8 cellular contexts compared by ENCODE assay signal in genomic region chr20:33443512-33444239, GRCh38. TPM values are rescaled to one million over a fixed set of nuclear protein-coding genes. Genes with fewer than 3 reads are reported as not detected.
A peak's percentile ranks its signal among the peaks of the same experiment; 100 is the strongest.
DNase-seq lines count a peak whose midpoint lies in the region; ATAC-seq, FAIRE-seq and TF ChIP-seq lines count a peak whose summit lies in the region.

SNTA1 (minus strand) TSS chr20:33443763; CDS start chr20:33443620, 143 bp downstream.

- H3K4me2 ChIP-seq in A549 = peak within 1 kb of the TSS; percentile 78

- CTCF ChIA-PET in A549 (lab: Yijun Ruan, JAX) = interaction anchor here (0.6 to 2.7 kb wide), 7 partner anchors 10 to 209 kb away, joined by 3 to 11 read pairs (median 4); no protein-coding TSS in a partner anchor

- POLR2A ChIA-PET in A549 (lab: Yijun Ruan, JAX) = interaction anchor here (0.6 to 1.9 kb wide), 7 partner anchors 10 to 549 kb away, joined by 3 to 10 read pairs (median 4); partner anchors contain the start of genes CBFA2T2, CDK5RAP1 and ZNF341

- H3K9me3 ChIP-seq in A549 = peaks cover 6% of the 10 kb centered on the region; the same call in 1 of the 3 replicates
- no peaks in the 10 kb centered on the region for H3K9me3 ChIP-seq in lung (ENCODE audit: control insufficient read depth in 2 of 2, insufficient read depth in 1 of 2, low read length in 1 of 2)

- TF ChIP-seq RAD21 in A549 (conservative IDR thresholded peaks at IDR 0.05 in 1 of 2, IDR thresholded peaks at IDR 0.05 in 1 of 2) = no peak

- H3K4me1 ChIP-seq in A549 (peaks cover 5% of the 10 kb centered on the region; the same call in 2 of the 3 replicates), lung (ENCODE audit: control insufficient read depth in 2 of 2, insufficient read depth in 2 of 2, low read length in 2 of 2) (peaks cover 0 to 6% of the 10 kb centered on the region in 2 donors)

- TF ChIP-seq EP300 in A549 (IDR thresholded peaks at IDR 0.05) = no peak

- H3K27ac ChIP-seq in A549 (peak within 1 kb of the TSS; percentile 72 to 89), lung (ENCODE audit: low read depth in 1 of 2, low read length in 1 of 2) (peak within 1 kb of the TSS; percentile 90 to 97)

- H3K27me3 ChIP-seq in lung (ENCODE audit: control insufficient read depth, insufficient read depth) = no peaks in the 10 kb centered on the region

- H3K36me3 ChIP-seq in lung (ENCODE audit: control insufficient read depth in 2 of 2, insufficient read depth in 2 of 2, low read length in 2 of 2) = no peaks in the 10 kb centered on the region

- no peak for TF ChIP-seq CTCF in A549 (IDR thresholded peaks at IDR 0.05)
- no peak for TF ChIP-seq CTCF in lung (IDR thresholded peaks at IDR 0.05; ENCODE audit: control extremely low read depth, extremely low read depth)

- WGBS in A549 (ENCODE audit: missing lambda C conversion rate) = under 1% methylated on average over 18 of the region's 75 CpGs
- 1% methylated on average over 68 to 75 of the region's 75 CpGs for WGBS in lung, 2 donors

- ATAC-seq in A549 = peak; percentile 84 to 95
- ATAC-seq in GM19025 (IDR thresholded peaks at IDR 0.05; ENCODE audit: low read depth, unreplicated experiment) = peak; percentile 76
- peak; percentile 52 for ATAC-seq in HG03565 (IDR thresholded peaks at IDR 0.05; ENCODE audit: unreplicated experiment)
- ATAC-seq in lung (ENCODE audit: insufficient read depth, low FRiP score) = peak; percentile 92

- no peak for FAIRE-seq in A549 (lab: Jason Lieb, UNC)

- H3K4me3 ChIP-seq in A549 = peak within 1 kb of the TSS; percentile 83
- peak within 1 kb of the TSS; percentile 72 for H3K4me3 ChIP-seq in lung

- TF ChIP-seq POLR2A in A549 (IDR thresholded peaks at IDR 0.05; ENCODE audit: low read length) = peak; percentile 24

- DNase-seq in A549 (ENCODE audit: low read depth in 1 of 2, low spot score in 1 of 2) = peak; percentile 84 to 86
- DNase-seq in NCI-H774 (lab: John Stamatoyannopoulos, UW) = peak; percentile 83
- DNase-seq in activated CD8-positive, alpha-beta memory T cell treated with anti-CD3 and anti-CD28 coated beads for 1 hour (ENCODE audit: extremely low read depth in 1 of 2, low read depth in 1 of 2) = peak; percentile 55 to 81
- DNase-seq in effector CD4-positive, alpha-beta T cell = peak; percentile 79
- DNase-seq in lung (ENCODE audit: low spot score) = peak; percentile 94
- DNase-seq in stimulated activated CD4-positive, alpha-beta T cell treated with anti-CD3 and anti-CD28 coated beads, TNF-alpha, amount 100 ng/mL, for 1 hour (ENCODE audit: low read depth in 3 of 3, low spot score in 1 of 3) = peak; percentile 77 to 85 (median 79)

TF ChIP-seq in A549, 52 proteins besides CTCF, POLR2A, EP300 and RAD21:
- no peak for TF ChIP-seq FOSL2 (IDR thresholded peaks at IDR 0.05)
- no peak for TF ChIP-seq FOSL2 (CRISPR knock-in tag; IDR thresholded peaks at IDR 0.05)
- peak; percentile 74; the same call in 1 of the 2 replicates for TF ChIP-seq E2F6 (IDR thresholded peaks at IDR 0.05; ENCODE audit: borderline replicate concordance, low read depth)
- peak; percentile 20; the same call in 1 of the 2 replicates for TF ChIP-seq PHF8 (IDR thresholded peaks at IDR 0.05; ENCODE audit: borderline replicate concordance, low read depth)
- no peak for TF ChIP-seq HOXB5 (CRISPR knock-in tag; IDR thresholded peaks at IDR 0.05)
- TF ChIP-seq MAX (IDR thresholded peaks at IDR 0.05) = peak; percentile 40; the same call in 1 of the 2 replicates
- TF ChIP-seq HMGXB4 (CRISPR knock-in tag; IDR thresholded peaks at IDR 0.05; ENCODE audit: borderline replicate concordance) = no peak
TF ChIP-seq in A549: peak in this region for 3.

RNA-seq across cellular contexts. Expression of gene SNTA1, which starts in this region (rescaled TPM):
- 5.6 and 6.5 TPM in 2 replicates for polyA plus RNA-seq in A549 (2011; rRNA removed)
- 7.5 and 10.5 TPM in 2 replicates for polyA plus RNA-seq in A549 (2012; cell fraction: cytosol; rRNA removed)
- 6.7 and 7.2 TPM in 2 replicates for polyA plus RNA-seq in A549 (2012; cell fraction: nucleus; rRNA removed)
- 5.5 to 6.6 TPM (median 6.4 TPM) in 3 replicates for polyA plus RNA-seq in A549 (2017; fragmentation: RNase III; extraction: RNeasy Plus Mini Kit Qiagen cat#74134 plus additional on column Dnase treatment)
- polyA minus RNA-seq in A549 (2011; rRNA and poly(A)+ RNA removed) = 6.0 and 8.3 TPM in 2 replicates
- 1 to 10 TPM; 5.0 to 9.9 TPM for total RNA-seq in lung
- polyA plus RNA-seq in lung = 1 to 10 TPM; 3.7 to 8.6 TPM

Comparison
In these comparisons a context has a peak if more than half of its experiments do, and no peak if none do; other contexts are left out.
1. Peak in every context shown above with its lines: DNase-seq, ATAC-seq, H3K4me3 ChIP-seq and H3K27ac ChIP-seq.